Comparison of ENCODE assay signal across 9 cellular contexts in genomic region chr14:91398192-91398591, GRCh38. TPM values are rescaled to one million over a fixed set of nuclear protein-coding genes. Genes with fewer than 3 reads are reported as not detected.
A peak's percentile ranks its signal among the peaks of the same experiment; 100 is the strongest.
DNase-seq lines count a peak whose midpoint lies in the region; ATAC-seq and TF ChIP-seq lines count a peak whose summit lies in the region.
"Had no signal": no experiment of that assay in that cellular context is flagged by ENCODE, and none has a peak within 500 bp of the region (broad histone marks: within the 10 kb centered on the region; RNA-seq: fewer than 3 reads in every experiment).

No MANE protein-coding gene starts in this region.

- H4K20me1 ChIP-seq in SU-DHL-6 (ENCODE audit: low read depth, low read length), result peaks cover 22% of the 10 kb centered on the region; the same call in 1 of the 2 replicates

- no peaks in the 10 kb centered on the region for H3K9me2 ChIP-seq in SU-DHL-6 (replicated peaks; ENCODE audit: insufficient read depth, low read length)

- H3K27ac Mint-ChIP-seq in activated CD8-positive, alpha-beta memory T cell treated with anti-CD3 and anti-CD28 coated beads, Interleukin-2, amount 10 ng/mL, durations not matched to agents 7 days and 5 days, result peak overlapping the region; percentile 82
- H3K27ac Mint-ChIP-seq in stimulated activated naive CD8-positive, alpha-beta T cell treated with anti-CD3 and anti-CD28 coated beads, Interleukin-15, amount 100 ng/mL, for 72 hours, result peak overlapping the region in 1 of 2 donors; percentile 71

- H3F3A ChIP-seq in SU-DHL-6 (ENCODE audit: insufficient read depth), result peaks cover 36% of the 10 kb centered on the region

- no peak for DNase-seq in activated CD8-positive, alpha-beta memory T cell treated with anti-CD3 and anti-CD28 coated beads, Interleukin-2, amount 10 ng/mL, durations not matched to agents 7 days and 5 days
- no peak for DNase-seq in activated CD8-positive, alpha-beta memory T cell treated with anti-CD3 and anti-CD28 coated beads, Interleukin-2, amount 50 U/mL, for 4 hours
- DNase-seq in stimulated activated naive CD8-positive, alpha-beta T cell treated with anti-CD3 and anti-CD28 coated beads, Interleukin-15, amount 100 ng/mL, for 72 hours, result no peak
- DNase-seq in SJCRH30 (no peak), NCI-H1092 treated with DMSO at 0.1 percent for 48 hours (lab: John Stamatoyannopoulos, UW) (no peak)
- DNase-seq: NCI-H1930 had no signal

- peak overlapping the region; percentile 98 for H3K4me2 ChIP-seq in SU-DHL-6 (ENCODE audit: low read depth, low read length, poor library complexity, severe bottlenecking)

- H3K4me3 ChIP-seq in SU-DHL-6 (ENCODE audit: insufficient read depth, low read length, poor library complexity, severe bottlenecking) (peak overlapping the region; percentile 9), esophagus (ENCODE audit: low read depth in 1 of 2, low read length in 2 of 2) (no peak overlapping the region), SJCRH30 (no peak overlapping the region)

- 51 to 58% methylated on average over 4 of the region's 4 CpGs for WGBS in esophagus, 2 donors

- CTCF ChIA-PET in activated CD8-positive, alpha-beta memory T cell treated with anti-CD3 and anti-CD28 coated beads, Interleukin-2, amount 10 ng/mL, durations not matched to agents 7 days and 5 days (lab: Charles Lee), result interaction anchor here (0.6 to 9.3 kb wide), 17 partner anchors 8 to 221 kb away, joined by 3 to 117 read pairs (median 13); partner anchors contain the start of gene CCDC88C

- H3K9me3 ChIP-seq in SU-DHL-6 (ENCODE audit: insufficient read depth, low read length) (no peaks in the 10 kb centered on the region), esophagus (ENCODE audit: control insufficient read depth in 2 of 2, insufficient read depth in 1 of 2, low read depth in 1 of 2, low read length in 1 of 2) (no peaks in the 10 kb centered on the region), SJCRH30 (replicated peaks) (no peaks in the 10 kb centered on the region)

- H3K27ac ChIP-seq in SU-DHL-6 (ENCODE audit: low read depth, low read length) (peak overlapping the region; percentile 87), esophagus (ENCODE audit: low read depth in 2 of 2, low read length in 1 of 2) (peak overlapping the region; percentile 90), SJCRH30 (no peak overlapping the region)

- H3K9me3 Mint-ChIP-seq in activated CD8-positive, alpha-beta memory T cell treated with anti-CD3 and anti-CD28 coated beads, Interleukin-2, amount 10 ng/mL, durations not matched to agents 7 days and 5 days (ENCODE audit: low read depth), result no peaks in the 10 kb centered on the region
- H3K9me3 Mint-ChIP-seq in stimulated activated naive CD8-positive, alpha-beta T cell treated with anti-CD3 and anti-CD28 coated beads, Interleukin-15, amount 100 ng/mL, for 72 hours, result no peaks in the 10 kb centered on the region

- H3K36me3 ChIP-seq in SU-DHL-6 (ENCODE audit: low read length), result no peaks in the 10 kb centered on the region
- H3K36me3 ChIP-seq in esophagus (ENCODE audit: control insufficient read depth in 2 of 2, insufficient read depth in 2 of 2, low read length in 1 of 2), result no peaks in the 10 kb centered on the region
- H3K36me3 ChIP-seq in SJCRH30, result no peaks in the 10 kb centered on the region

- peak overlapping the region; percentile 37 for H3K9ac ChIP-seq in SU-DHL-6 (ENCODE audit: low read length)

- no peaks in the 10 kb centered on the region for H3K27me3 Mint-ChIP-seq in activated CD8-positive, alpha-beta memory T cell treated with anti-CD3 and anti-CD28 coated beads, Interleukin-2, amount 10 ng/mL, durations not matched to agents 7 days and 5 days
- H3K27me3 Mint-ChIP-seq in stimulated activated naive CD8-positive, alpha-beta T cell treated with anti-CD3 and anti-CD28 coated beads, Interleukin-15, amount 100 ng/mL, for 72 hours, result no peaks in the 10 kb centered on the region

- H3K4me3 Mint-ChIP-seq in activated CD8-positive, alpha-beta memory T cell treated with anti-CD3 and anti-CD28 coated beads, Interleukin-2, amount 10 ng/mL, durations not matched to agents 7 days and 5 days, result peak overlapping the region; percentile 99
- H3K4me3 Mint-ChIP-seq in stimulated activated naive CD8-positive, alpha-beta T cell treated with anti-CD3 and anti-CD28 coated beads, Interleukin-15, amount 100 ng/mL, for 72 hours, result peak overlapping the region; percentile 69 to 75

- TF ChIP-seq CTCF in SU-DHL-6 (IDR thresholded peaks at IDR 0.05; ENCODE audit: insufficient read depth, low read length, poor library complexity, severe bottlenecking), result no peak

- peaks cover 98% of the 10 kb centered on the region for H3K79me2 ChIP-seq in SU-DHL-6 (ENCODE audit: insufficient read depth, low read length)

- no peak for ATAC-seq in activated CD8-positive, alpha-beta memory T cell treated with anti-CD3 and anti-CD28 coated beads, Interleukin-2, amount 10 ng/mL, durations not matched to agents 7 days and 5 days
- no peak for ATAC-seq in stimulated activated naive CD8-positive, alpha-beta T cell treated with anti-CD3 and anti-CD28 coated beads, Interleukin-15, amount 100 ng/mL, for 72 hours
- no peak for ATAC-seq in GM21423 (IDR thresholded peaks at IDR 0.05; ENCODE audit: unreplicated experiment)

- H3K4me1 ChIP-seq in esophagus (ENCODE audit: control insufficient read depth in 2 of 2, insufficient read depth in 2 of 2, low read length in 1 of 2) (peaks cover 10 to 33% of the 10 kb centered on the region in 2 donors), SJCRH30 (no peaks in the 10 kb centered on the region)

- H3K36me3 Mint-ChIP-seq in activated CD8-positive, alpha-beta memory T cell treated with anti-CD3 and anti-CD28 coated beads, Interleukin-2, amount 10 ng/mL, durations not matched to agents 7 days and 5 days, result peaks cover 46% of the 10 kb centered on the region

- H2AFZ ChIP-seq in SU-DHL-6 (ENCODE audit: low read depth, low read length, severe bottlenecking), result no peak overlapping the region

- peaks cover 87% of the 10 kb centered on the region for H3K4me1 Mint-ChIP-seq in activated CD8-positive, alpha-beta memory T cell treated with anti-CD3 and anti-CD28 coated beads, Interleukin-2, amount 10 ng/mL, durations not matched to agents 7 days and 5 days
- H3K4me1 Mint-ChIP-seq in stimulated activated naive CD8-positive, alpha-beta T cell treated with anti-CD3 and anti-CD28 coated beads, Interleukin-15, amount 100 ng/mL, for 72 hours, result peaks cover 97% of the 10 kb centered on the region

- no peaks in the 10 kb centered on the region for H3K27me3 ChIP-seq in SU-DHL-6 (ENCODE audit: low read length)
- no peaks in the 10 kb centered on the region for H3K27me3 ChIP-seq in esophagus (ENCODE audit: control insufficient read depth in 1 of 2, insufficient read depth in 2 of 2, low read length in 2 of 2)
- H3K27me3 ChIP-seq in SJCRH30, result no peaks in the 10 kb centered on the region

RNA-seq across cellular contexts. Expression of gene CCDC88C, which starts 19.4 kb away (rescaled TPM):
- 100 to 1,000 TPM; 151 to 214 TPM for total RNA-seq in activated CD8-positive, alpha-beta memory T cell treated with anti-CD3 and anti-CD28 coated beads, Interleukin-2, amount 10 ng/mL, durations not matched to agents 7 days and 5 days
- polyA plus RNA-seq in esophagus, result 10 to 100 TPM; 11.0 to 18.5 TPM
- total RNA-seq in SJCRH30 (2014; rRNA removed; shearing (Covaris generic)), result 8.9 TPM in 2 replicates

Comparison
In these comparisons a context has a peak if more than half of its experiments do, and no peak if none do; other contexts are left out.
1. RNA of gene CCDC88C, which starts 19.4 kb away (total RNA-seq): 151 to 214 TPM in activated CD8-positive, alpha-beta memory T cell treated with anti-CD3 and anti-CD28 coated beads, Interleukin-2, amount 10 ng/mL, durations not matched to agents 7 days and 5 days; 8.9 TPM in SJCRH30; every median in the first group is over 10 times any median in the second.